In genomic region chr1:208312706-208313105, GRCh38 we compare ENCODE assay signal across 25 cellular contexts.
"Had no signal": no experiment of that assay in that cellular context is flagged by ENCODE, and none has a peak within 500 bp of the region (broad histone marks: within the 10 kb centered on the region; RNA-seq: fewer than 3 reads in every experiment).

No MANE protein-coding gene starts in this region.

- H3K27ac Mint-ChIP-seq: immature natural killer cell; natural killer cell; stimulated activated naive CD8-positive, alpha-beta T cell treated with anti-CD3 and anti-CD28 coated beads, Interleukin-15, amount 100 ng/mL, for 72 hours had no signal

- H3K4me1 ChIP-seq: esophagus muscularis mucosa, left lung, pancreas, right lobe of liver, suprapubic skin, vagina had no signal

- H3K27me3 ChIP-seq: left lung, right lobe of liver, vagina had no signal

- H3K4me3 Mint-ChIP-seq: immature natural killer cell; natural killer cell; stimulated activated naive CD8-positive, alpha-beta T cell treated with anti-CD3 and anti-CD28 coated beads, Interleukin-15, amount 100 ng/mL, for 72 hours had no signal

- H3K27ac ChIP-seq: dorsolateral prefrontal cortex, epithelial cell of prostate, esophagus muscularis mucosa, left lung, pancreas, right lobe of liver, suprapubic skin, vagina had no signal

- H3K4me3 ChIP-seq: dorsolateral prefrontal cortex, esophagus muscularis mucosa, left lung, pancreas, right lobe of liver, smooth muscle cell, suprapubic skin, vagina had no signal

- H3K36me3 Mint-ChIP-seq: immature natural killer cell, natural killer cell had no signal

- H3K4me1 Mint-ChIP-seq: immature natural killer cell; natural killer cell; stimulated activated naive CD8-positive, alpha-beta T cell treated with anti-CD3 and anti-CD28 coated beads, Interleukin-15, amount 100 ng/mL, for 72 hours had no signal

- ATAC-seq: left cardiac atrium; left lung; natural killer cell; pancreas; right lobe of liver; stimulated activated naive CD8-positive, alpha-beta T cell treated with anti-CD3 and anti-CD28 coated beads, Interleukin-15, amount 100 ng/mL, for 72 hours had no signal

- DNase-seq: dorsolateral prefrontal cortex; effector CD4-positive, alpha-beta T cell; foreskin melanocyte; hypothalamus; immature natural killer cell; islet precursor cell; left cardiac atrium; left lung; natural killer cell; occipital lobe; pancreas; right lobe of liver; stimulated activated CD4-positive, alpha-beta T cell treated with anti-CD3 and anti-CD28 coated beads, Interleukin-12 subunit alpha, Interleukin-12 subunit beta, amount 100 ng/mL, for 4 hours; stimulated activated CD4-positive, alpha-beta T cell treated with anti-CD3 and anti-CD28 coated beads, Interleukin-1b, Interleukin-23, amount 100 ng/mL, for 48 hours; stimulated activated CD4-positive, alpha-beta T cell treated with anti-CD3 and anti-CD28 coated beads, Interleukin-4, amount 100 ng/mL, for 1 hour; stimulated activated CD8-positive, alpha-beta memory T cell treated with anti-CD3 and anti-CD28 coated beads, Interleukin-4, amount 100 ng/mL, for 48 hours; stimulated activated naive CD4-positive, alpha-beta T cell; stimulated activated naive CD8-positive, alpha-beta T cell treated with anti-CD3 and anti-CD28 coated beads, Interleukin-15, amount 100 ng/mL, for 72 hours; trophoblast cell had no signal

- H3K9me3 Mint-ChIP-seq: natural killer cell; stimulated activated naive CD8-positive, alpha-beta T cell treated with anti-CD3 and anti-CD28 coated beads, Interleukin-15, amount 100 ng/mL, for 72 hours had no signal

- H3K36me3 ChIP-seq: esophagus muscularis mucosa, left lung, pancreas, right lobe of liver, suprapubic skin, vagina had no signal

- H3K9me3 ChIP-seq: esophagus muscularis mucosa, left lung, pancreas, right lobe of liver, suprapubic skin, vagina had no signal

- FAIRE-seq: colon, pancreas had no signal

- H3K4me2 ChIP-seq: smooth muscle cell had no signal
